In the genomic region with DNA sequence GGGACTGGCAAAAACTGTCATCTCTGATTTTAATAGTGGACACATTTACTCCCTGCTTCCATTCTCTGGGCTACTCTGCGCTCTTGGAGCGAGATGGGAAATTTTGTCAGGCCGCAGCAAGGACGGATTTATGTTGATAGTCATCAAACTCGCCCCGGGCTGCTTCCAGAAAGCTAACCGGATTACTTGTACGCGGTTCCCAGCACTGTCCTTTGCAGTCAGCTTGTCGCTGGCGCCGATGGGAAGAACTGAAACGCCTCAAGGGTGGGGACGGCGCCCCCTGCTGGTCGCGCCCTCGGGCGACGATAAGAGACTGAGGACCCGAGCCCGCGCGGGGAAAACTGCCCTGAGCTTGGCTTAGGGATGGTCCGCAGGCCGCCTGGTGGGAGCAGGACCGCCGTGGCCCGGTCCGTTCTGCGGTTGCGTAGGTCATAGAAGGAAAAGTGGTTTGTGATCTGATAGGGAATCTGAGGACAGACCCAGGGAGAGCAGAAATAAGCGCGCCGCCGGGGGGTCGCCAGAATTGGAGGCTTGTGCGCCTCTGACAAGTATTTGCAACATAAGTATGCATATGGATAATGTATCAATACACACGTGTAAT, we compare ENCODE assay signal across 1 cellular context.
TF ChIP-seq lines count a peak whose summit lies in the region.

No MANE protein-coding gene starts in this region.

TF ChIP-seq in HepG2, 621 proteins besides CTCF, POLR2A, EP300 and RAD21 (continued from another document and continues in another):
- peak; percentile 41; the same call in 1 of the 2 replicates for TF ChIP-seq THAP9 (CRISPR knock-in tag; IDR thresholded peaks at IDR 0.05; ENCODE audit: borderline replicate concordance)
- peak; percentile 53; the same call in 1 of the 2 replicates for TF ChIP-seq ZBTB49 (CRISPR knock-in tag; IDR thresholded peaks at IDR 0.05; ENCODE audit: borderline replicate concordance)
- TF ChIP-seq ZFY (CRISPR knock-in tag; IDR thresholded peaks at IDR 0.05) = peak; percentile 58; the same call in 1 of the 2 replicates
- TF ChIP-seq ZNF432 (CRISPR knock-in tag; IDR thresholded peaks at IDR 0.05; ENCODE audit: borderline replicate concordance) = no peak
- TF ChIP-seq ZNF20 (CRISPR knock-in tag; IDR thresholded peaks at IDR 0.05) = no peak
- peak; percentile 91; the same call in 1 of the 2 replicates for TF ChIP-seq ZNF124 (CRISPR knock-in tag; IDR thresholded peaks at IDR 0.05)
- TF ChIP-seq HOXA7 (CRISPR knock-in tag; IDR thresholded peaks at IDR 0.05) = no peak
- no peak for TF ChIP-seq ZNF496 (CRISPR knock-in tag; IDR thresholded peaks at IDR 0.05; ENCODE audit: insufficient replicate concordance)
- TF ChIP-seq CENPT (CRISPR knock-in tag; IDR thresholded peaks at IDR 0.05; ENCODE audit: low read depth) = no peak
- TF ChIP-seq ZNF503 (CRISPR knock-in tag; IDR thresholded peaks at IDR 0.05) = no peak; the same call in 1 of the 2 replicates
- TF ChIP-seq, protein P1, sequence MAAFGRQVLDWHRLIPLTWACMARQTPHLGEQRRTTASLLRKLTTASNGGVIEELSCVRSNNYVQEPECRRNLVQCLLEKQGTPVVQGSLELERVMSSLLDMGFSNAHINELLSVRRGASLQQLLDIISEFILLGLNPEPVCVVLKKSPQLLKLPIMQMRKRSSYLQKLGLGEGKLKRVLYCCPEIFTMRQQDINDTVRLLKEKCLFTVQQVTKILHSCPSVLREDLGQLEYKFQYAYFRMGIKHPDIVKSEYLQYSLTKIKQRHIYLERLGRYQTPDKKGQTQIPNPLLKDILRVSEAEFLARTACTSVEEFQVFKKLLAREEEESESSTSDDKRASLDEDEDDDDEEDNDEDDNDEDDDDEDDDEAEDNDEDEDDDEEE (CRISPR knock-in tag; IDR thresholded peaks at IDR 0.05) = peak; percentile 80; the same call in 1 of the 2 replicates
- no peak for TF ChIP-seq FOXA1 (IDR thresholded peaks at IDR 0.05)
- TF ChIP-seq FOXA1 (CRISPR knock-in tag; IDR thresholded peaks at IDR 0.05) = peak; percentile 23
- 0 out of 2 replicates have a peak, but pooled peaks have one; percentile 57 for TF ChIP-seq ZNF615 (CRISPR knock-in tag; IDR thresholded peaks at IDR 0.05; ENCODE audit: borderline replicate concordance)
- TF ChIP-seq ZBTB8A (CRISPR knock-in tag; IDR thresholded peaks at IDR 0.05; ENCODE audit: borderline replicate concordance, low read depth) = no peak
- no peak for TF ChIP-seq CHD2 (IDR thresholded peaks at IDR 0.05; ENCODE audit: low read depth, low read length)
- no peak for TF ChIP-seq ZNF660 (CRISPR knock-in tag; IDR thresholded peaks at IDR 0.05; ENCODE audit: borderline replicate concordance, low read depth)
- peak; percentile 61; the same call in 1 of the 2 replicates for TF ChIP-seq PHF20 (CRISPR knock-in tag; IDR thresholded peaks at IDR 0.05)
- peak; percentile 57; the same call in 1 of the 2 replicates for TF ChIP-seq ZNF788 (CRISPR knock-in tag; IDR thresholded peaks at IDR 0.05; ENCODE audit: borderline replicate concordance)
- TF ChIP-seq, protein P2, sequence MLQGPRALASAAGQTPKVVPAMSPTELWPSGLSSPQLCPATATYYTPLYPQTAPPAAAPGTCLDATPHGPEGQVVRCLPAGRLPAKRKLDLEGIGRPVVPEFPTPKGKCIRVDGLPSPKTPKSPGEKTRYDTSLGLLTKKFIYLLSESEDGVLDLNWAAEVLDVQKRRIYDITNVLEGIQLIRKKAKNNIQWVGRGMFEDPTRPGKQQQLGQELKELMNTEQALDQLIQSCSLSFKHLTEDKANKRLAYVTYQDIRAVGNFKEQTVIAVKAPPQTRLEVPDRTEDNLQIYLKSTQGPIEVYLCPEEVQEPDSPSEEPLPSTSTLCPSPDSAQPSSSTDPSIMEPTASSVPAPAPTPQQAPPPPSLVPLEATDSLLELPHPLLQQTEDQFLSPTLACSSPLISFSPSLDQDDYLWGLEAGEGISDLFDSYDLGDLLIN (CRISPR knock-in tag; IDR thresholded peaks at IDR 0.05; ENCODE audit: borderline replicate concordance) = no peak
- no peak for TF ChIP-seq ZNF234 (CRISPR knock-in tag; conservative IDR thresholded peaks at IDR 0.05)
- TF ChIP-seq ZNF562 (CRISPR knock-in tag; IDR thresholded peaks at IDR 0.05; ENCODE audit: borderline replicate concordance) = no peak
- TF ChIP-seq, protein P3, sequence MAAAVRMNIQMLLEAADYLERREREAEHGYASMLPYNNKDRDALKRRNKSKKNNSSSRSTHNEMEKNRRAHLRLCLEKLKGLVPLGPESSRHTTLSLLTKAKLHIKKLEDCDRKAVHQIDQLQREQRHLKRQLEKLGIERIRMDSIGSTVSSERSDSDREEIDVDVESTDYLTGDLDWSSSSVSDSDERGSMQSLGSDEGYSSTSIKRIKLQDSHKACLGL (CRISPR knock-in tag; IDR thresholded peaks at IDR 0.05) = 0 out of 2 replicates have a peak, but pooled peaks have one; percentile 42
- TF ChIP-seq, protein P4, sequence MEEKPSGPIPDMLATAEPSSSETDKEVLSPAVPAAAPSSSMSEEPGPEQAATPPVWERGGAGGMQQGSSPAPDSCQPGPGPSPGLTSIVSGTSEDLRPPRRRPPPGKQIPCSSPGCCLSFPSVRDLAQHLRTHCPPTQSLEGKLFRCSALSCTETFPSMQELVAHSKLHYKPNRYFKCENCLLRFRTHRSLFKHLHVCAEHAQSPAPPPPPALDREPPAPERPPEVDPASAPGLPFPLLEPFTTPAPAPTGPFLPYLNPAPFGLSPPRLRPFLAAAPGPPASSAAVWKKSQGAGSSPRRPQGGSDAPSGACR (CRISPR knock-in tag; IDR thresholded peaks at IDR 0.05) = no peak
- TF ChIP-seq, protein P5, sequence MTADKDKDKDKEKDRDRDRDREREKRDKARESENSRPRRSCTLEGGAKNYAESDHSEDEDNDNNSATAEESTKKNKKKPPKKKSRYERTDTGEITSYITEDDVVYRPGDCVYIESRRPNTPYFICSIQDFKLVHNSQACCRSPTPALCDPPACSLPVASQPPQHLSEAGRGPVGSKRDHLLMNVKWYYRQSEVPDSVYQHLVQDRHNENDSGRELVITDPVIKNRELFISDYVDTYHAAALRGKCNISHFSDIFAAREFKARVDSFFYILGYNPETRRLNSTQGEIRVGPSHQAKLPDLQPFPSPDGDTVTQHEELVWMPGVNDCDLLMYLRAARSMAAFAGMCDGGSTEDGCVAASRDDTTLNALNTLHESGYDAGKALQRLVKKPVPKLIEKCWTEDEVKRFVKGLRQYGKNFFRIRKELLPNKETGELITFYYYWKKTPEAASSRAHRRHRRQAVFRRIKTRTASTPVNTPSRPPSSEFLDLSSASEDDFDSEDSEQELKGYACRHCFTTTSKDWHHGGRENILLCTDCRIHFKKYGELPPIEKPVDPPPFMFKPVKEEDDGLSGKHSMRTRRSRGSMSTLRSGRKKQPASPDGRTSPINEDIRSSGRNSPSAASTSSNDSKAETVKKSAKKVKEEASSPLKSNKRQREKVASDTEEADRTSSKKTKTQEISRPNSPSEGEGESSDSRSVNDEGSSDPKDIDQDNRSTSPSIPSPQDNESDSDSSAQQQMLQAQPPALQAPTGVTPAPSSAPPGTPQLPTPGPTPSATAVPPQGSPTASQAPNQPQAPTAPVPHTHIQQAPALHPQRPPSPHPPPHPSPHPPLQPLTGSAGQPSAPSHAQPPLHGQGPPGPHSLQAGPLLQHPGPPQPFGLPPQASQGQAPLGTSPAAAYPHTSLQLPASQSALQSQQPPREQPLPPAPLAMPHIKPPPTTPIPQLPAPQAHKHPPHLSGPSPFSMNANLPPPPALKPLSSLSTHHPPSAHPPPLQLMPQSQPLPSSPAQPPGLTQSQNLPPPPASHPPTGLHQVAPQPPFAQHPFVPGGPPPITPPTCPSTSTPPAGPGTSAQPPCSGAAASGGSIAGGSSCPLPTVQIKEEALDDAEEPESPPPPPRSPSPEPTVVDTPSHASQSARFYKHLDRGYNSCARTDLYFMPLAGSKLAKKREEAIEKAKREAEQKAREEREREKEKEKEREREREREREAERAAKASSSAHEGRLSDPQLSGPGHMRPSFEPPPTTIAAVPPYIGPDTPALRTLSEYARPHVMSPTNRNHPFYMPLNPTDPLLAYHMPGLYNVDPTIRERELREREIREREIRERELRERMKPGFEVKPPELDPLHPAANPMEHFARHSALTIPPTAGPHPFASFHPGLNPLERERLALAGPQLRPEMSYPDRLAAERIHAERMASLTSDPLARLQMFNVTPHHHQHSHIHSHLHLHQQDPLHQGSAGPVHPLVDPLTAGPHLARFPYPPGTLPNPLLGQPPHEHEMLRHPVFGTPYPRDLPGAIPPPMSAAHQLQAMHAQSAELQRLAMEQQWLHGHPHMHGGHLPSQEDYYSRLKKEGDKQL (CRISPR knock-in tag; IDR thresholded peaks at IDR 0.05; ENCODE audit: low read depth) = no peak
- peak; percentile 86 for TF ChIP-seq ZMYM4 (CRISPR knock-in tag; IDR thresholded peaks at IDR 0.05)
- no peak for TF ChIP-seq PRDM4 (CRISPR knock-in tag; IDR thresholded peaks at IDR 0.05; ENCODE audit: borderline replicate concordance)
- no peak; the same call in 1 of the 2 replicates for TF ChIP-seq KLF12 (CRISPR knock-in tag; IDR thresholded peaks at IDR 0.05; ENCODE audit: borderline replicate concordance)
- no peak for TF ChIP-seq ZNF33B (CRISPR knock-in tag; IDR thresholded peaks at IDR 0.05)
- peak; percentile 66 for TF ChIP-seq BCL6 (CRISPR knock-in tag; IDR thresholded peaks at IDR 0.05)
- peak; percentile 36; the same call in 1 of the 2 replicates for TF ChIP-seq THAP7 (CRISPR knock-in tag; IDR thresholded peaks at IDR 0.05)
